Comparison of ENCODE assay signal across 26 cellular contexts in genomic region chr1:229298420-229298819, GRCh38.
"Had no signal": no experiment of that assay in that cellular context is flagged by ENCODE, and none has a peak within 500 bp of the region (broad histone marks: within the 10 kb centered on the region; RNA-seq: fewer than 3 reads in every experiment).

No MANE protein-coding gene starts in this region.

- H3K27ac ChIP-seq: lower lobe of right lung, parathyroid adenoma, skin epidermis, stomach, testis, thyroid gland, transverse colon, upper lobe of left lung, vagina had no signal

- H3K9me3 ChIP-seq: lower lobe of right lung, right atrium auricular region, stomach, testis, thyroid gland, transverse colon, upper lobe of left lung, vagina had no signal

- H3K4me1 ChIP-seq: lower lobe of right lung, parathyroid adenoma, testis, thyroid gland, transverse colon, upper lobe of left lung, vagina had no signal

- ATAC-seq: left ventricle myocardium superior; lower lobe of right lung; naive thymus-derived CD8-positive, alpha-beta T cell; sciatic nerve; stimulated activated naive B cell treated with anti-CD40 and anti-IgM and Interleukin-4, amounts not matched to agents 10 μg/mL and 1 μg/mL and 100 μg/mL, for 72 hours; stimulated activated naive CD8-positive, alpha-beta T cell treated with anti-CD3 and anti-CD28 coated beads, Interleukin-15, Interleukin-2, amounts not matched to agents 100 U/mL and 50 U/mL, for 24 hours had no signal

- DNase-seq: islet precursor cell; left ventricle myocardium superior; lower lobe of right lung; mammary epithelial cell; mesenchymal stem cell; naive thymus-derived CD8-positive, alpha-beta T cell; nucleus accumbens; stimulated activated CD4-positive, alpha-beta T cell treated with anti-CD3 and anti-CD28 coated beads, Interleukin-12 subunit alpha, Interleukin-12 subunit beta, amount 100 ng/mL, for 4 hours; stimulated activated CD4-positive, alpha-beta T cell treated with anti-CD3 and anti-CD28 coated beads, Interleukin-15, amount 100 ng/mL, for 24 hours; stimulated activated CD4-positive, alpha-beta T cell treated with anti-CD3 and anti-CD28 coated beads, Interleukin-2, amount 100 ng/mL, for 24 hours; stimulated activated CD4-positive, alpha-beta T cell treated with anti-CD3 and anti-CD28 coated beads, Interleukin-4, amount 100 ng/mL, for 1 hour; stimulated activated naive B cell treated with anti-CD40 and anti-IgM and Interleukin-4, amounts not matched to agents 10 μg/mL and 1 μg/mL and 100 μg/mL, for 72 hours; stimulated activated naive CD8-positive, alpha-beta T cell treated with anti-CD3 and anti-CD28 coated beads, Interleukin-15, Interleukin-2, amounts not matched to agents 100 U/mL and 50 U/mL, for 24 hours; stomach; testis; thyroid gland; transverse colon; upper lobe of left lung had no signal

- H3K79me2 ChIP-seq: parathyroid adenoma had no signal

- H3K27ac Mint-ChIP-seq: naive thymus-derived CD8-positive, alpha-beta T cell; nephron; stimulated activated naive B cell treated with anti-CD40 and anti-IgM and Interleukin-4, amounts not matched to agents 10 μg/mL and 1 μg/mL and 100 μg/mL, for 72 hours had no signal

- H3K27me3 Mint-ChIP-seq: naive thymus-derived CD8-positive, alpha-beta T cell; progenitor cell of endocrine pancreas; stimulated activated naive B cell treated with anti-CD40 and anti-IgM and Interleukin-4, amounts not matched to agents 10 μg/mL and 1 μg/mL and 100 μg/mL, for 72 hours had no signal

- H3K9me3 Mint-ChIP-seq: naive thymus-derived CD8-positive, alpha-beta T cell; nephron; neural crest cell had no signal

- H3K9ac ChIP-seq: parathyroid adenoma had no signal

- H3K27me3 ChIP-seq: right atrium auricular region, stomach, testis, thyroid gland, transverse colon, upper lobe of left lung, vagina had no signal

- H3K4me3 Mint-ChIP-seq: naive thymus-derived CD8-positive, alpha-beta T cell; nephron; neural crest cell; stimulated activated naive B cell treated with anti-CD40 and anti-IgM and Interleukin-4, amounts not matched to agents 10 μg/mL and 1 μg/mL and 100 μg/mL, for 72 hours had no signal

- H3K4me3 ChIP-seq: lower lobe of right lung, right atrium auricular region, skin epidermis, stomach, testis, thyroid gland, transverse colon, upper lobe of left lung, vagina had no signal

- H2AFZ ChIP-seq: parathyroid adenoma had no signal
